ENCODE assay signal across 1 cellular context in genomic region chr9:21965401-21965951, GRCh38.
TF ChIP-seq lines count a peak whose summit lies in the region.

No MANE protein-coding gene starts in this region.

TF ChIP-seq in SK-N-SH, 30 proteins besides CTCF, POLR2A, EP300 and RAD21 (continued from another document):
- no peak for TF ChIP-seq REST (IDR thresholded peaks at IDR 0.05; ENCODE audit: low read depth, low read length)
TF ChIP-seq in SK-N-SH: peak in this region for 3.
